Comparison of ENCODE assay signal across 13 cellular contexts in genomic region chr17:10649602-10650001, GRCh38. TPM values are rescaled to one million over a fixed set of nuclear protein-coding genes. Genes with fewer than 3 reads are reported as not detected.
DNase-seq lines count a peak whose midpoint lies in the region; ATAC-seq and TF ChIP-seq lines count a peak whose summit lies in the region.
"Had no signal": no experiment of that assay in that cellular context is flagged by ENCODE, and none has a peak within 500 bp of the region (broad histone marks: within the 10 kb centered on the region; RNA-seq: fewer than 3 reads in every experiment).

No MANE protein-coding gene starts in this region.

- no peak overlapping the region for H3K4me3 ChIP-seq in thyroid gland (replicated peaks in 1 of 3)
- H3K4me3 ChIP-seq: GM23248 had no signal

- TF ChIP-seq POLR2A in thyroid gland (IDR thresholded peaks at IDR 0.05) = no peak
- TF ChIP-seq POLR2A in erythroblast (IDR thresholded peaks at IDR 0.05; ENCODE audit: low read length) = no peak

- ATAC-seq in memory B cell (ENCODE audit: low read depth) = no peak
- peak; percentile 64 to 83 (median 70) for ATAC-seq in natural killer cell
- no peak for ATAC-seq in GM21786 (IDR thresholded peaks at IDR 0.05; ENCODE audit: unreplicated experiment)

- H3K36me3 ChIP-seq in thyroid gland = no peaks in the 10 kb centered on the region

- H3K36me3 Mint-ChIP-seq in chondrocyte (ENCODE audit: low read depth) (no peaks in the 10 kb centered on the region), memory B cell (peaks cover 3% of the 10 kb centered on the region), natural killer cell (no peaks in the 10 kb centered on the region)

- H3K9me3 Mint-ChIP-seq in chondrocyte (ENCODE audit: low read depth) (no peaks in the 10 kb centered on the region), memory B cell (no peaks in the 10 kb centered on the region), natural killer cell (no peaks in the 10 kb centered on the region)

- WGBS in thyroid gland, 2 donors = 86 to 93% methylated on average over 5 of the region's 5 CpGs

- H3K4me3 Mint-ChIP-seq in chondrocyte (ENCODE audit: unreplicated experiment) (no peak overlapping the region), memory B cell (no peak overlapping the region), natural killer cell (peak overlapping the region; percentile 58)
- H3K4me3 Mint-ChIP-seq: CD4-positive, alpha-beta memory T cell had no signal

- peaks cover 22% of the 10 kb centered on the region for H3K4me1 Mint-ChIP-seq in chondrocyte (ENCODE audit: low read depth)
- H3K4me1 Mint-ChIP-seq in memory B cell = peaks cover 6% of the 10 kb centered on the region
- peaks cover 25 to 47% of the 10 kb centered on the region in 2 donors for H3K4me1 Mint-ChIP-seq in natural killer cell

- no peak overlapping the region for H3K27ac ChIP-seq in thyroid gland
- H3K27ac ChIP-seq: GM23248 had no signal

- no peaks in the 10 kb centered on the region for H3K9me3 ChIP-seq in thyroid gland
- H3K9me3 ChIP-seq: Caco-2 had no signal

- DNase-seq in chondrocyte (ENCODE audit: low spot score) (no peak), memory B cell (ENCODE audit: low spot score in 2 of 2) (no peak), natural killer cell (no peak), thyroid gland (no peak), erythroblast (lab: John Stamatoyannopoulos, UW) (no peak)
- DNase-seq: C1 segment of cervical spinal cord; Caco-2; CD4-positive, alpha-beta memory T cell; DMS153; DND-41; H7 had no signal

- no peaks in the 10 kb centered on the region for H3K4me1 ChIP-seq in thyroid gland
- H3K4me1 ChIP-seq: Caco-2 had no signal

- TF ChIP-seq CTCF in chondrocyte (IDR thresholded peaks at IDR 0.05) (no peak), natural killer cell (IDR thresholded peaks at IDR 0.05) (no peak), thyroid gland (IDR thresholded peaks at IDR 0.05) (no peak)

- no peaks in the 10 kb centered on the region for H3K27me3 ChIP-seq in thyroid gland

- peak overlapping the region; percentile 74 for H3K27ac Mint-ChIP-seq in chondrocyte (ENCODE audit: unreplicated experiment)
- peak overlapping the region; percentile 5 for H3K27ac Mint-ChIP-seq in memory B cell
- H3K27ac Mint-ChIP-seq in natural killer cell = peak overlapping the region; percentile 72 to 91

- H3K27me3 Mint-ChIP-seq in chondrocyte (ENCODE audit: low read depth) = no peaks in the 10 kb centered on the region
- H3K27me3 Mint-ChIP-seq in memory B cell = no peaks in the 10 kb centered on the region
- no peaks in the 10 kb centered on the region for H3K27me3 Mint-ChIP-seq in natural killer cell (ENCODE audit: low read depth in 2 of 2)
- H3K27me3 Mint-ChIP-seq: CD4-positive, alpha-beta memory T cell had no signal

- intact Hi-C loops in natural killer cell (cut with micrococcal nuclease) (loop anchor here (5.0 kb wide), 1 partner anchor 33 kb away; no protein-coding TSS in a partner anchor), thyroid gland (cut with DNase I) (loop anchor here (5.0 kb wide), 1 partner anchor 198 kb away; no protein-coding TSS in a partner anchor)

RNA-seq across cellular contexts. Expression of gene MYH3, which starts 7.5 kb away (rescaled TPM):
- total RNA-seq in chondrocyte (3.0 to 3.5 TPM (median 3.2 TPM) in 3 replicates), natural killer cell (1 to 10 TPM; 4.3 to 6.6 (median 6.2) TPM), thyroid gland (1 to 10 TPM; 3.3 to 5.4 (median 3.5) TPM)

RNA-seq across cellular contexts. Expression of gene SCO1, which starts 47.7 kb away (rescaled TPM):
- 29.2 to 31.2 TPM (median 30.2 TPM) in 3 replicates for total RNA-seq in chondrocyte
- 10 to 100 TPM; 13.4 to 22.9 (median 18.8) TPM for total RNA-seq in natural killer cell
- 10 to 100 TPM; 31.2 to 36.0 (median 34.9) TPM for total RNA-seq in thyroid gland

RNA-seq across cellular contexts. Expression of gene ADPRM, which starts 47.8 kb away (rescaled TPM):
- total RNA-seq in chondrocyte = 8.2 to 14.5 TPM (median 13.4 TPM) in 3 replicates
- 10 to 100 TPM in 1 of 3 donors, 1 to 10 TPM in 2; 9.5 to 10.7 (median 9.5) TPM for total RNA-seq in natural killer cell
- total RNA-seq in thyroid gland = 10 to 100 TPM; 16.3 to 21.4 (median 19.4) TPM

Comparison
In these comparisons a context has a peak if more than half of its experiments do, and no peak if none do; other contexts are left out.
1. H3K27ac Mint-ChIP-seq: peak in every context shown above with its lines; median percentile 82 in natural killer cell; 74 in chondrocyte; 5 in memory B cell.
2. ATAC-seq: peak in natural killer cell (3 of 3); none in memory B cell (single experiment) and GM21786 (single experiment).